ENCODE assay signal across 10 cellular contexts in genomic region chr16:75506567-75506966, GRCh38. TPM values are rescaled to one million over a fixed set of nuclear protein-coding genes. Genes with fewer than 3 reads are reported as not detected.
DNase-seq lines count a peak whose midpoint lies in the region; ATAC-seq and TF ChIP-seq lines count a peak whose summit lies in the region.
"Had no signal": no experiment of that assay in that cellular context is flagged by ENCODE, and none has a peak within 500 bp of the region (broad histone marks: within the 10 kb centered on the region; RNA-seq: fewer than 3 reads in every experiment).

No MANE protein-coding gene starts in this region.

- H3K4me3 ChIP-seq in transverse colon (no peak overlapping the region), ovary (no peak overlapping the region)

- peak; percentile 57 for DNase-seq in KBM-7
- peak; percentile 55 for DNase-seq in amniotic epithelial cell (ENCODE audit: low read depth)
- peak; percentile 95 for DNase-seq in iris pigment epithelial cell (ENCODE audit: low read depth)
- peak; percentile 55 for DNase-seq in transverse colon
- no peak for DNase-seq in ovary
- DNase-seq in progenitor cell of endocrine pancreas (ENCODE audit: low spot score, unreplicated experiment): no peak
- DNase-seq in stimulated activated CD4-positive, alpha-beta T cell treated with anti-CD3 and anti-CD28 coated beads, Interleukin-4, amount 100 ng/mL, for 4 hours: no peak
- DNase-seq: activated CD4-positive, alpha-beta T cell treated with anti-CD3 and anti-CD28 coated beads, Interleukin-2, amount 10 ng/mL, durations not matched to agents 24 days and 14 days; NCI-H1694 treated with DMSO at 0.1 percent for 48 hours had no signal

- H3K36me3 ChIP-seq in transverse colon: no peaks in the 10 kb centered on the region
- H3K36me3 ChIP-seq in ovary: no peaks in the 10 kb centered on the region

- intact Hi-C loops in transverse colon (cut with DNase I; ENCODE audit: low total_unique reads) (no loop called here), ovary (cut with DNase I) (no loop called here)

- H3K27ac ChIP-seq in transverse colon (peak overlapping the region in 3 of 4 donors; percentile 8 to 37 (median 25)), ovary (no peak overlapping the region)

- H3K9me3 Mint-ChIP-seq in progenitor cell of endocrine pancreas (ENCODE audit: low read depth): peaks cover 3% of the 10 kb centered on the region
- H3K9me3 Mint-ChIP-seq: activated CD4-positive, alpha-beta T cell treated with anti-CD3 and anti-CD28 coated beads, Interleukin-2, amount 10 ng/mL, durations not matched to agents 24 days and 14 days had no signal

- 13 to 34% methylated on average over 1 to 7 of the region's 7 CpGs for WGBS in transverse colon (ENCODE audit: low coverage in 1 of 2), 2 donors
- WGBS in ovary, 3 donors: 43 to 49% (median 44%) methylated on average over 7 of the region's 7 CpGs

- in situ Hi-C loops in KBM-7 (cut with MboI; ENCODE audit: low pct_unique_long_range_greater_than_20kb, low sequenced_read_pairs): no loop called here
- in situ Hi-C loops in transverse colon (cut with MboI; ENCODE audit: low pct_ligation_motif_present in 1 of 4, low pct_unique_long_range_greater_than_20kb in 1 of 4, low sequenced_read_pairs in 3 of 4): no loop called here

- H3K4me1 ChIP-seq in transverse colon (peaks cover 0 to 3% (median 0%) of the 10 kb centered on the region in 4 donors), ovary (ENCODE audit: insufficient read depth) (no peaks in the 10 kb centered on the region)

- no peak for TF ChIP-seq POLR2A in transverse colon (IDR thresholded peaks at IDR 0.05)
- no peak for TF ChIP-seq POLR2A in ovary (IDR thresholded peaks at IDR 0.05)

- TF ChIP-seq EP300 in transverse colon (IDR thresholded peaks at IDR 0.05; ENCODE audit: low read depth) (no peak), ovary (IDR thresholded peaks at IDR 0.05) (no peak)

- TF ChIP-seq CTCF in transverse colon (IDR thresholded peaks at IDR 0.05) (no peak), ovary (IDR thresholded peaks at IDR 0.05) (no peak), progenitor cell of endocrine pancreas (IDR thresholded peaks at IDR 0.05; ENCODE audit: unreplicated experiment) (no peak)

- H3K4me3 Mint-ChIP-seq in progenitor cell of endocrine pancreas (ENCODE audit: low read depth): no peak overlapping the region
- H3K4me3 Mint-ChIP-seq: activated CD4-positive, alpha-beta T cell treated with anti-CD3 and anti-CD28 coated beads, Interleukin-2, amount 10 ng/mL, durations not matched to agents 24 days and 14 days had no signal

- no peaks in the 10 kb centered on the region for H3K9me3 ChIP-seq in transverse colon
- H3K9me3 ChIP-seq in ovary: no peaks in the 10 kb centered on the region

- H3K27ac Mint-ChIP-seq in progenitor cell of endocrine pancreas: no peak overlapping the region
- H3K27ac Mint-ChIP-seq: activated CD4-positive, alpha-beta T cell treated with anti-CD3 and anti-CD28 coated beads, Interleukin-2, amount 10 ng/mL, durations not matched to agents 24 days and 14 days had no signal

- no peak for ATAC-seq in HG02970 (IDR thresholded peaks at IDR 0.05; ENCODE audit: low FRiP score, unreplicated experiment)

- H3K27me3 ChIP-seq in transverse colon (no peaks in the 10 kb centered on the region), ovary (no peaks in the 10 kb centered on the region)

- H3K27me3 Mint-ChIP-seq in progenitor cell of endocrine pancreas: peaks cover 8% of the 10 kb centered on the region

- peaks cover 3% of the 10 kb centered on the region for H3K4me1 Mint-ChIP-seq in progenitor cell of endocrine pancreas (ENCODE audit: low read depth)
- H3K4me1 Mint-ChIP-seq: activated CD4-positive, alpha-beta T cell treated with anti-CD3 and anti-CD28 coated beads, Interleukin-2, amount 10 ng/mL, durations not matched to agents 24 days and 14 days had no signal

- H3K36me3 Mint-ChIP-seq in progenitor cell of endocrine pancreas (ENCODE audit: insufficient read depth): no peaks in the 10 kb centered on the region

RNA-seq across cellular contexts. Expression of gene CHST6, which starts 11.3 kb away (rescaled TPM):
- 1 to 10 TPM; 1.7 to 3.7 (median 2.9) TPM for total RNA-seq in transverse colon
- total RNA-seq in ovary: 1 to 10 TPM in 2 of 7 donors, under 1 TPM in 5; 0.05 to 1.4 (median 0.50) TPM
- under 1 TPM; 0.04 to 0.83 TPM for polyA plus RNA-seq in ovary
- 7.7 and 8.4 TPM in 2 replicates for total RNA-seq in progenitor cell of endocrine pancreas
- total RNA-seq: activated CD4-positive, alpha-beta T cell treated with anti-CD3 and anti-CD28 coated beads, Interleukin-2, amount 10 ng/mL, durations not matched to agents 24 days and 14 days had no signal

RNA-seq across cellular contexts. Expression of gene CHST5, which starts 29.3 kb away (rescaled TPM):
- 10 to 100 TPM; 17.6 to 52.0 (median 33.8) TPM for total RNA-seq in transverse colon
- total RNA-seq in ovary: under 1 TPM; 0.24 to 1.00 (median 0.63) TPM
- polyA plus RNA-seq in ovary: under 1 TPM in 1 of 2 donors, not detected in 1; 0.08 TPM
- 0.24 and 0.93 TPM in 2 replicates for total RNA-seq in progenitor cell of endocrine pancreas
- total RNA-seq: activated CD4-positive, alpha-beta T cell treated with anti-CD3 and anti-CD28 coated beads, Interleukin-2, amount 10 ng/mL, durations not matched to agents 24 days and 14 days had no signal

RNA-seq across cellular contexts. Expression of gene TMEM170A, which starts 42.1 kb away (rescaled TPM):
- 10 to 100 TPM; 16.5 to 96.7 (median 49.2) TPM for total RNA-seq in transverse colon
- total RNA-seq in ovary: 10 to 100 TPM; 20.7 to 29.0 (median 24.2) TPM
- 10 to 100 TPM in 1 of 2 donors, 1 to 10 TPM in 1; 8.6 to 14.8 TPM for polyA plus RNA-seq in ovary
- 57.4 and 61.6 TPM in 2 replicates for total RNA-seq in progenitor cell of endocrine pancreas

RNA-seq across cellular contexts. Expression of gene TMEM231, which starts 49.5 kb away (rescaled TPM):
- total RNA-seq in transverse colon: 10 to 100 TPM in 1 of 4 donors, 1 to 10 TPM in 3; 1.5 to 12.5 (median 5.3) TPM
- 10 to 100 TPM in 6 of 7 donors, 1 to 10 TPM in 1; 9.8 to 36.9 (median 14.8) TPM for total RNA-seq in ovary
- 10 to 100 TPM in 1 of 2 donors, 1 to 10 TPM in 1; 9.2 to 16.3 TPM for polyA plus RNA-seq in ovary
- 10.8 and 13.1 TPM in 2 replicates for total RNA-seq in progenitor cell of endocrine pancreas

RNA-seq across cellular contexts. Expression of gene GABARAPL2, which starts 59.6 kb away (rescaled TPM):
- 100 to 1,000 TPM in 1 of 4 donors, 10 to 100 TPM in 3; 40.0 to 128 (median 81.3) TPM for total RNA-seq in transverse colon
- 100 to 1,000 TPM in 4 of 7 donors, 10 to 100 TPM in 3; 77.9 to 114 (median 108) TPM for total RNA-seq in ovary
- 100 to 1,000 TPM; 161 to 195 TPM for polyA plus RNA-seq in ovary
- total RNA-seq in progenitor cell of endocrine pancreas: 75.0 and 79.0 TPM in 2 replicates

Comparison
In these comparisons a context has a peak if more than half of its experiments do, and no peak if none do; other contexts are left out.
1. DNase-seq: peak in KBM-7 (single experiment), amniotic epithelial cell (single experiment), iris pigment epithelial cell (single experiment) and transverse colon (single experiment); none in ovary (0 of 5), progenitor cell of endocrine pancreas (single experiment) and stimulated activated CD4-positive, alpha-beta T cell treated with anti-CD3 and anti-CD28 coated beads, Interleukin-4, amount 100 ng/mL, for 4 hours (0 of 2).
2. H3K27ac ChIP-seq: peak in transverse colon (3 of 4); none in ovary (0 of 2).